Comparison of ENCODE assay signal across 10 cellular contexts in genomic region chr12:125135906-125136305, GRCh38.
"Had no signal": no experiment of that assay in that cellular context is flagged by ENCODE, and none has a peak within 500 bp of the region (broad histone marks: within the 10 kb centered on the region; RNA-seq: fewer than 3 reads in every experiment).

No MANE protein-coding gene starts in this region.

- ATAC-seq: GM23338, HCT116 had no signal

- H3K9me3 ChIP-seq: HAP-1 had no signal

- H3K27ac Mint-ChIP-seq: GM23338, HFFc6 had no signal

- H2AFZ ChIP-seq: GM23248, GM23338 had no signal

- DNase-seq: GM23248, GOT3, H9, HCEC 1CT, HFFc6 had no signal

- H3K9ac ChIP-seq: GM23248 had no signal

- H3K9me3 Mint-ChIP-seq: GM23338, H9, HFFc6 had no signal

- H3K27ac ChIP-seq: GM23248 had no signal

- H3K4me1 ChIP-seq: HAP-1 had no signal

- H3K4me3 ChIP-seq: GM23248, GM23338, HAP-1 had no signal

- FAIRE-seq: H1, H54 had no signal

- H3K4me3 Mint-ChIP-seq: GM23338, H9, HFFc6 had no signal

- H3K4me2 ChIP-seq: GM23338 had no signal
